Comparison of ENCODE assay signal across 8 cellular contexts in the genomic region with DNA sequence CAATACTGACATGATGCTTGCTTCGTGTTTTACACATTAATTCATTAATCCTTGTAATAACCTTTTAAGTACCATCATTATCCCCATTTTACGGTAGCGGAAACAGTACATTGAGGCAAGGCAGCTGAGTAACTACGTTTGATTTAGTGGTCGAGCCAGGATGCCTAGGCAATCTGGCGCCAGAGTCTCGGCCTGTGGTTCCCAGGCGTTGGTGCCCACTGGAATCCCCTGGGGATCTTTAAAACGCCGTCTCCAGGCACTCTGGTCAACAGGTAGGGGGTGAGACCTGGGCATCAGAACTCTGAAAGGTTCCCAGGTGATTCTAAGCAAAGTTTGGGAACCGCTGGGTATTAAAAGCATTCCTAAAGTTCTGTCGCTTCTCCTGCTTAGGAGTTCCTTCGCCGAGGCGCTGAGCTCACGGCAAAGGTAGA. TPM values are rescaled to one million over a fixed set of nuclear protein-coding genes. Genes with fewer than 3 reads are reported as not detected.
DNase-seq lines count a peak whose midpoint lies in the region; ATAC-seq and TF ChIP-seq lines count a peak whose summit lies in the region.

No MANE protein-coding gene starts in this region.

- intact Hi-C loops in body of pancreas (cut with DNase I) = no loop called here

- TF ChIP-seq POLR2A in body of pancreas (IDR thresholded peaks at IDR 0.05) = no peak

- 11% methylated on average over 16 of the region's 16 CpGs for WGBS in body of pancreas, 2 donors
- no CpG with 5 or more reads among the region's 16 CpGs for WGBS in mesendoderm (ENCODE audit: extremely low coverage, insufficient coverage, low lambda C conversion rate)

- no peaks in the 10 kb centered on the region for H3K36me3 ChIP-seq in BE2C
- no peaks in the 10 kb centered on the region for H3K36me3 ChIP-seq in body of pancreas (replicated peaks in 1 of 2; ENCODE audit: insufficient read depth in 1 of 2, low read depth in 2 of 2)
- no peaks in the 10 kb centered on the region for H3K36me3 ChIP-seq in mesendoderm (ENCODE audit: control insufficient read depth, insufficient read depth, low read length)

- H3K27me3 ChIP-seq in BE2C = peaks cover 3% of the 10 kb centered on the region
- no peaks in the 10 kb centered on the region for H3K27me3 ChIP-seq in HL-60 (ENCODE audit: insufficient read depth, poor library complexity, severe bottlenecking)
- H3K27me3 ChIP-seq in body of pancreas = no peaks in the 10 kb centered on the region
- peaks cover 5% of the 10 kb centered on the region for H3K27me3 ChIP-seq in mesendoderm (ENCODE audit: insufficient read depth, low read length, poor library complexity)

- H2BK15ac ChIP-seq in mesendoderm (replicated peaks; ENCODE audit: low read depth) = no peak overlapping the region

- no peak overlapping the region for H2AK5ac ChIP-seq in mesendoderm (ENCODE audit: low read length)

- H3K56ac ChIP-seq in mesendoderm (ENCODE audit: low read length) = peak overlapping the region; percentile 88

- H3K4me3 ChIP-seq in BE2C (ENCODE audit: low read depth, low read length) = peak overlapping the region; percentile 73
- H3K4me3 ChIP-seq in HL-60 (replicated peaks; ENCODE audit: insufficient read depth, low read length) = peak overlapping the region; percentile 92
- peak overlapping the region; percentile 43 to 94 for H3K4me3 ChIP-seq in body of pancreas
- peak overlapping the region; percentile 70 for H3K4me3 ChIP-seq in mesendoderm (ENCODE audit: low read length)

- no peak overlapping the region for H3K4ac ChIP-seq in mesendoderm (ENCODE audit: low read depth, low read length)

- H3K79me2 ChIP-seq in mesendoderm (ENCODE audit: control insufficient read depth, insufficient read depth, low read length) = no peaks in the 10 kb centered on the region

- no peak overlapping the region for H3K23ac ChIP-seq in mesendoderm (ENCODE audit: low read length)

- ATAC-seq in body of pancreas = no peak

- H3K79me1 ChIP-seq in mesendoderm (ENCODE audit: low read length) = no peaks in the 10 kb centered on the region

- H3K4me1 ChIP-seq in BE2C = no peaks in the 10 kb centered on the region
- peaks cover 14% of the 10 kb centered on the region for H3K4me1 ChIP-seq in body of pancreas
- H3K4me1 ChIP-seq in mesendoderm (ENCODE audit: control insufficient read depth, low read depth, low read length) = no peaks in the 10 kb centered on the region

- H3K4me2 ChIP-seq in mesendoderm (ENCODE audit: low read length) = peak overlapping the region; percentile 69

- peak overlapping the region; percentile 79 for H3K9ac ChIP-seq in mesendoderm (ENCODE audit: low read length)

- H4K8ac ChIP-seq in mesendoderm (ENCODE audit: low read depth, low read length) = peak overlapping the region; percentile 88

- no peak for DNase-seq in BE2C
- no peak for DNase-seq in HL-60 (ENCODE audit: low read depth in 1 of 2, low spot score in 1 of 2)
- no peak for DNase-seq in body of pancreas
- no peak for DNase-seq in mesendoderm
- no peak for DNase-seq in NCI-H510A treated with DMSO at 0.1 percent for 48 hours (lab: John Stamatoyannopoulos, UW)
- DNase-seq in stimulated activated CD4-positive, alpha-beta T cell treated with anti-CD3 and anti-CD28 coated beads, Interleukin-15, amount 100 ng/mL, for 24 hours = no peak
- no peak for DNase-seq in MV-4-11 (lab: John Stamatoyannopoulos, UW)
- no peak for DNase-seq in GM10266 (ENCODE audit: extremely low spot score)

- no peak overlapping the region for H2BK120ac ChIP-seq in mesendoderm (ENCODE audit: low read depth, low read length)

- H2BK5ac ChIP-seq in mesendoderm (ENCODE audit: low read length) = no peak overlapping the region

- H4K5ac ChIP-seq in mesendoderm (ENCODE audit: low read length) = no peak overlapping the region

- H3K27ac ChIP-seq in HL-60 (replicated peaks) (peak overlapping the region; percentile 75), body of pancreas (peak overlapping the region; percentile 25 to 88 (median 76)), mesendoderm (ENCODE audit: low read depth, low read length) (no peak overlapping the region)

- no peak overlapping the region for H3K18ac ChIP-seq in mesendoderm (ENCODE audit: low read length)

- TF ChIP-seq CTCF in BE2C (IDR thresholded peaks at IDR 0.05; ENCODE audit: low read depth, low read length) = no peak
- no peak for TF ChIP-seq CTCF in HL-60 (IDR thresholded peaks at IDR 0.05; ENCODE audit: insufficient read depth, low read length)
- TF ChIP-seq CTCF in body of pancreas (IDR thresholded peaks at IDR 0.05) = no peak
- TF ChIP-seq CTCF in GM10266 (IDR thresholded peaks at IDR 0.05; ENCODE audit: control insufficient read depth, insufficient read depth, low read depth, missing control alignments) = no peak

- H3K9me3 ChIP-seq in BE2C (no peaks in the 10 kb centered on the region), body of pancreas (no peaks in the 10 kb centered on the region)

RNA-seq across cellular contexts. Expression of gene DTNBP1, which starts 1.0 kb away (rescaled TPM):
- polyA plus RNA-seq in BE2C (2012; ENCODE audit: insufficient read depth, insufficient read length, low read depth) = 17.9 TPM
- 1 to 10 TPM; 3.3 to 5.2 TPM for total RNA-seq in body of pancreas
- 11.2 TPM for polyA plus RNA-seq in mesendoderm (2013, experiment 1 of 2)
- polyA plus RNA-seq in mesendoderm (2013, experiment 2 of 2) = 11.8 TPM
